ENCODE assay signal across 1 cellular context in the genomic region with DNA sequence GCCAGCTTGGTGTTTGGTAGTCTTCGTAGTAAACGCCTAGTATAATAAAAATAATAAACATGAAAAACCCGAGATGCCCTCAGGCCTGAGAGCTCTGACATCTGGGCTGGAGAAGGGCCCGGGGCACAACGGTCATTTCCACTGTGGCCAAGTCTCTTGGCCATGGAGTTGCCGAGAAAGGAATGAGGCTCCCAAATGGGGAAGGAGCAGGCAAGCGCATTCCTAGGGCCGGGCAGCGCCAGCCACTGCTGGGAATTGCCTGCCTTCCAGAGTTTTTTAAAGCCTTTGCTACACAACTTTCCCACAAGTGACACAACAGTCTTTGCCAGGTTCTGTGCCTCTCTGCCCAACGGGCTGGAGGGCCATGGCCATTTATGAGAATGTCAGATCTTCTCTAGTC.
TF ChIP-seq lines count a peak whose summit lies in the region.

No MANE protein-coding gene starts in this region.

TF ChIP-seq in GM23338, 12 proteins besides CTCF, POLR2A, EP300 and RAD21 (continued from another document):
- TF ChIP-seq ZNF462 (CRISPR knock-in tag; IDR thresholded peaks at IDR 0.05) = 0 out of 2 replicates have a peak, but pooled peaks have one; percentile 1
